8 cellular contexts compared by ENCODE assay signal in the genomic region with DNA sequence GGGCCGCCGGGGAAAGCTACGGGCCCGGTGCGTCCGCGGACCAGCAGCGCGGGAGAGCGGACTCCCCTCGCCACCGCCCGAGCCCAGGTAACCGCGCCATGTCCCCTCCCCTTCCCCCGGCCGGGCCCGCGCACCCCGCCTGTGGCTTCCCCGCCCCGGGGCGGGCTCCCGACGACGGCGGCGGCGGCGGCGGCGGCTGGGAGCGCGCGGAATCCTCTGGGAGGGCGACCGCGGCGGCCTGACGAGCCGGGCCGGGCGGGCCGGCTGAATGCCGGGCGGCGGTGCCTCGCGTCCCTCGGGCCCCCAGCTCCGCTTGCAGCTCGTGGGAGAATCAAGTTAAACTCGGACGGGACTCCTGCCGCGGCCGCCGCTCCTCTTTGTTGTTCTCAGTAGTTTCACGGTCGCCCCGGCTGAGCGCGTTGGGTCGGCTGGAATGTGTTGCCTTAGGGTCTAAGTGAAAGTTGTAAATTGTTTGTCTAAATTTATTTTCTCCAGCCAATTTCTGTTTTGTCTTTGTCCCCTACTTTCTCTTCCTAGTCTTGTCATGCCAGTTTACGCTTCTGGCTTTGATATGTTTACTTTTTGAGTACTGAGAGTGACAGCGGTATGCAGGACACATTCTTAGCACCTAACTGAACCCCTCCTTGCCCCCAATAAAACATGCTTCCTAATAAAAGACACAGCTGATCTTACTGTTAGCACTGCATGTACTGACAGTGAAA. TPM values are rescaled to one million over a fixed set of nuclear protein-coding genes. Genes with fewer than 3 reads are reported as not detected.
DNase-seq lines count a peak whose midpoint lies in the region; ATAC-seq and TF ChIP-seq lines count a peak whose summit lies in the region.

No MANE protein-coding gene starts in this region.

- H3K27me3 ChIP-seq in Karpas-422 (ENCODE audit: low read length) (no peaks in the 10 kb centered on the region), gastrocnemius medialis (no peaks in the 10 kb centered on the region)

- H3K9ac ChIP-seq in ES-I3 (ENCODE audit: low read depth, low read length), result peak overlapping the region; percentile 87
- peak overlapping the region; percentile 87 for H3K9ac ChIP-seq in Karpas-422 (ENCODE audit: low read length)

- peaks cover 35% of the 10 kb centered on the region for H4K20me1 ChIP-seq in Karpas-422 (ENCODE audit: insufficient read depth, low read depth, low read length)

- H3K9me3 ChIP-seq in ES-I3 (ENCODE audit: control insufficient read depth, insufficient read depth, low read length) (no peaks in the 10 kb centered on the region), Karpas-422 (ENCODE audit: low read length) (no peaks in the 10 kb centered on the region), gastrocnemius medialis (no peaks in the 10 kb centered on the region)

- peaks cover 84% of the 10 kb centered on the region for H3K79me2 ChIP-seq in Karpas-422 (ENCODE audit: low read length)

- no peak for TF ChIP-seq CTCF in gastrocnemius medialis (IDR thresholded peaks at IDR 0.05 in 4 of 5, conservative IDR thresholded peaks at IDR 0.05 in 1 of 5)

- in situ Hi-C loops in gastrocnemius medialis (cut with MboI; ENCODE audit: low sequenced_read_pairs in 4 of 4), result loop anchor here in 3 of 4 donors (25.0 kb wide), 2 partner anchors 157 to 743 kb away; a partner anchor contains a TSS

- H3K4me3 ChIP-seq in Karpas-422 (ENCODE audit: low read length) (peak overlapping the region; percentile 90), iPS-11a (ENCODE audit: low read depth, low read length) (peak overlapping the region; percentile 88), gastrocnemius medialis (peak overlapping the region; percentile 62 to 67 (median 64))

- H3K36me3 ChIP-seq in ES-I3 (ENCODE audit: insufficient read depth, low read length) (no peaks in the 10 kb centered on the region), Karpas-422 (ENCODE audit: insufficient read depth, low read length) (peaks cover 13% of the 10 kb centered on the region; the same call in 1 of the 2 replicates), gastrocnemius medialis (peaks cover 0 to 6% of the 10 kb centered on the region in 2 donors)

- DNase-seq in Karpas-422 (peak; percentile 77), T-helper 2 cell (peak; percentile 47 to 74 (median 64)), astrocyte of the hippocampus (ENCODE audit: low read depth, low spot score) (peak; percentile 89), gastrocnemius medialis (peak; percentile 67 to 69), NCI-H187 treated with DMSO at 0.1 percent for 48 hours (lab: John Stamatoyannopoulos, UW) (no peak)

- H3K4me2 ChIP-seq in Karpas-422 (ENCODE audit: low read depth, low read length, poor library complexity, severe bottlenecking), result peak overlapping the region; percentile 92

- H3K27ac ChIP-seq in Karpas-422 (ENCODE audit: low read length), result no peak overlapping the region
- peak overlapping the region; percentile 90 to 97 (median 92) for H3K27ac ChIP-seq in gastrocnemius medialis

- TF ChIP-seq POLR2A in gastrocnemius medialis (IDR thresholded peaks at IDR 0.05), result no peak

- peak; percentile 60 for ATAC-seq in GM21723 (IDR thresholded peaks at IDR 0.05; ENCODE audit: unreplicated experiment)
- ATAC-seq in gastrocnemius medialis, result peak; percentile 74 to 79

- H3K4me1 ChIP-seq in ES-I3 (ENCODE audit: insufficient read depth, low read length), result peaks cover 22% of the 10 kb centered on the region
- peaks cover 42% of the 10 kb centered on the region for H3K4me1 ChIP-seq in Karpas-422 (ENCODE audit: low read length)
- peaks cover 54 to 65% of the 10 kb centered on the region in 2 donors for H3K4me1 ChIP-seq in gastrocnemius medialis

- H3K9me2 ChIP-seq in Karpas-422 (replicated peaks; ENCODE audit: insufficient read depth, low read length), result no peaks in the 10 kb centered on the region

- H2AFZ ChIP-seq in Karpas-422 (ENCODE audit: low read length), result no peak overlapping the region

- intact Hi-C loops in gastrocnemius medialis (cut with DNase I; ENCODE audit: low total_unique reads), result loop anchor here (1.0 to 5.0 kb wide), 5 partner anchors 36 to 743 kb away; a partner anchor contains a TSS

RNA-seq across cellular contexts. Expression of a gene that starts 0.7 kb away (rescaled TPM):
- total RNA-seq in Karpas-422 (2014; rRNA removed; shearing (Covaris generic); ENCODE audit: low replicate concordance), result 68.1 and 101 TPM in 2 replicates
- 100 to 1,000 TPM; 148 to 210 (median 168) TPM for total RNA-seq in gastrocnemius medialis
